ENCODE assay signal across 8 cellular contexts in the genomic region with DNA sequence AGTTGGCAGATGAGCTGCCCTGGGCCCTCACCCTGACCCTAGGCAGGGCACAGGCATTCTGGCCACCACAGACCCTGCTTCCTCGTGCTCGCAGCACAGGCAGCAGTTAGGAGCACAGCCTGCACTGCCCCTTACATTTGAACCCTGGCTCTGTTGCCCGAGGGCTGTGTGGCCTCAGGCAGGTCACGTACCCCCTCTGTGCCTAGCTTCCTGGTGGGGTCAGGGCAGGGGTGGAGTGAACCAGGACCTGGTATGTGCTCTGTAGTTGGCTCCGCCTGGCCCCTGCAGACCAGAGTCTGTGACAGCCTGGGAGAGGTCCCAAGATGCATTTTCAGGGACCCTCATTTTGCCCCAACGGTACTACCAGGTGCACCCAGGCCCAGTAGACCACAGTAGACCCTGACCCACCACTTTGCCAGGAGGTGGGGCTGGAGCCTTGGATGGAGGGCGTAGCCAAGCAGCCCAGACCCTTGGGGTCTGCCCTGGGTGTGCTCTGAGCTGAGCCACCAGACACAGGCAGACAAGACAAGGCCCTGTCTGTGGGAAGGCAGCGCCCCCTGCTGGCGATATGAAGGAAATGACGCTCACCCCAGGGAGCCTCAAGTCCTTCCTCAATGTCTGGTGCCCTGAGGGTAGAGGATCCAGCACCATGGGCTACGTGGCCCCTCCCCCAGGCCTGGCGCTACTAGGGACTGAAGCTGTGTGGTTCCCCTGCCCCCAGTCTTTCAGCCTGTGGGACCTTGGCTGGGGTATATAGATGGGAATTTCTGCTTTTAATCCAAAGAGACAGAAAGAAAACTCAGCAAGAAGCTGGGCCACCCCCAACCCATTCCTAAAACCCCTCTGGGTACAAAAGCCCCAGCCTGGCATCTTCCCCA. TPM values are rescaled to one million over a fixed set of nuclear protein-coding genes. Genes with fewer than 3 reads are reported as not detected.
DNase-seq lines count a peak whose midpoint lies in the region; ATAC-seq and TF ChIP-seq lines count a peak whose summit lies in the region.

No MANE protein-coding gene starts in this region.

- WGBS in right lobe of liver (ENCODE audit: insufficient coverage, low coverage, low lambda C conversion rate, missing lambda C conversion rate): 0% methylated on average over 1 of the region's 12 CpGs

- BruUV-seq in HCT116 (replicated peaks; lab: Mats Ljungman, UMichigan): no TSS peak

- H3K4me2 ChIP-seq in HCT116 (ENCODE audit: low read length): peak overlapping the region; percentile 38

- no peaks in the 10 kb centered on the region for H3K9me3 ChIP-seq in HCT116 (ENCODE audit: control insufficient read depth in 1 of 2, insufficient read depth in 1 of 2, low read depth in 1 of 2, low read length in 2 of 2)
- no peaks in the 10 kb centered on the region for H3K9me3 ChIP-seq in colonic mucosa
- no peaks in the 10 kb centered on the region for H3K9me3 ChIP-seq in right lobe of liver

- H3K27ac ChIP-seq in C4-2B (peak overlapping the region; percentile 10), HCT116 (ENCODE audit: low read depth, low read length) (no peak overlapping the region; the same call in 1 of the 2 replicates), colonic mucosa (no peak overlapping the region), right lobe of liver (no peak overlapping the region)

- no peaks in the 10 kb centered on the region for H3K27me3 ChIP-seq in HCT116 (ENCODE audit: insufficient read depth, low read length)
- H3K27me3 ChIP-seq in colonic mucosa: no peaks in the 10 kb centered on the region
- H3K27me3 ChIP-seq in right lobe of liver: peaks cover 0 to 6% of the 10 kb centered on the region in 2 donors

- no peaks in the 10 kb centered on the region for H3K79me2 ChIP-seq in HCT116 (ENCODE audit: insufficient read depth, low read length)

- CTCF ChIA-PET in HCT116 (lab: Charles Lee): interaction anchor here (0.9 to 6.6 kb wide), 23 partner anchors 10 to 293 kb away, joined by 3 to 94 read pairs (median 4); a partner anchor contains a TSS

- H3K4me3 ChIP-seq in HCT116 (replicated peaks in 1 of 2; ENCODE audit: low read depth in 1 of 2, low read length in 2 of 2): no peak overlapping the region
- H3K4me3 ChIP-seq in colonic mucosa: no peak overlapping the region
- H3K4me3 ChIP-seq in right lobe of liver: no peak overlapping the region

- RAD21 ChIA-PET in HCT116 (lab: Charles Lee; ENCODE audit: low non-redundant PET in 1 of 2, low total read pairs in 2 of 2, uncharacterized antibody in 2 of 2, unreplicated experiment in 2 of 2): interaction anchor here (0.6 to 2.5 kb wide), 15 partner anchors 27 to 128 kb away, joined by 3 to 25 read pairs (median 5); no protein-coding TSS in a partner anchor

- no peak overlapping the region for H2AFZ ChIP-seq in HCT116 (ENCODE audit: low read depth, low read length, poor library complexity, severe bottlenecking)

- TF ChIP-seq CTCF in C4-2B (conservative IDR thresholded peaks at IDR 0.05) (peak; percentile 94), HCT116 (IDR thresholded peaks at IDR 0.05 in 2 of 3, conservative IDR thresholded peaks at IDR 0.05 in 1 of 3; ENCODE audit: borderline replicate concordance in 1 of 3, insufficient read depth in 1 of 3, low read depth in 2 of 3, low read length in 2 of 3) (peak; percentile 84 to 94 (median 92)), colonic mucosa (IDR thresholded peaks at IDR 0.05) (peak; percentile 92), right lobe of liver (IDR thresholded peaks at IDR 0.05) (peak; percentile 94 to 97 (median 95))

- DNase-seq in HCT116 (ENCODE audit: low read depth, low spot score): peak; percentile 70
- peak; percentile 67 for DNase-seq in NCI-H460 (ENCODE audit: extremely low read depth, low read depth)
- DNase-seq in activated CD4-positive, alpha-beta T cell treated with anti-CD3 and anti-CD28 coated beads for 48 hours: peak; percentile 87
- DNase-seq in colonic mucosa: peak; percentile 86
- peak; percentile 77 to 86 (median 79) for DNase-seq in right lobe of liver
- peak; percentile 77 for DNase-seq in stimulated activated CD4-positive, alpha-beta T cell treated with anti-CD3 and anti-CD28 coated beads, Interleukin-4, amount 100 ng/mL, for 1 hour

- POLR2A ChIA-PET in HCT116 (lab: Charles Lee): interaction anchor here (0.6 to 1.8 kb wide), 3 partner anchors 62 to 116 kb away, joined by 3 to 6 read pairs (median 3); no protein-coding TSS in a partner anchor

- ATAC-seq in HCT116: peak; percentile 80
- peak; percentile 69 to 77 (median 72) for ATAC-seq in right lobe of liver
- ATAC-seq in HG03139 (IDR thresholded peaks at IDR 0.05; ENCODE audit: unreplicated experiment): no peak

- H3K9ac ChIP-seq in HCT116 (ENCODE audit: low read length): no peak overlapping the region
- peak overlapping the region in 1 of 2 donors; percentile 14 for H3K9ac ChIP-seq in colonic mucosa (ENCODE audit: low read depth in 2 of 2, low read length in 2 of 2)

- TF ChIP-seq POLR2A in HCT116 (IDR thresholded peaks at IDR 0.05; ENCODE audit: borderline replicate concordance, extremely low read depth, insufficient read depth, insufficient read length) (no peak), right lobe of liver (IDR thresholded peaks at IDR 0.05) (no peak)

- H3K4me1 ChIP-seq in HCT116 (ENCODE audit: control insufficient read depth in 1 of 2, insufficient read depth in 2 of 2, low read length in 2 of 2): peaks cover 6 to 28% of the 10 kb centered on the region in 2 experiments; a peak in 3 of 4 replicates
- peaks cover 10% of the 10 kb centered on the region for H3K4me1 ChIP-seq in colonic mucosa
- H3K4me1 ChIP-seq in right lobe of liver: peaks cover 0 to 26% (median 3%) of the 10 kb centered on the region in 4 donors

- intact Hi-C loops in HCT116 (cut with micrococcal nuclease): loop anchor here (1.0 to 5.0 kb wide), 3 partner anchors 61 to 115 kb away; no protein-coding TSS in a partner anchor
- intact Hi-C loops in colonic mucosa (cut with DNase I): loop anchor here (2.0 to 10.0 kb wide), 2 partner anchors 59 to 115 kb away; no protein-coding TSS in a partner anchor
- intact Hi-C loops in right lobe of liver (cut with DNase I): loop anchor here (2.0 to 10.0 kb wide), 3 partner anchors 59 to 113 kb away; no protein-coding TSS in a partner anchor

- no peaks in the 10 kb centered on the region for H4K20me1 ChIP-seq in HCT116 (ENCODE audit: insufficient read depth)

- TF ChIP-seq RAD21 in HCT116 (IDR thresholded peaks at IDR 0.05; ENCODE audit: low read depth): peak; percentile 99

- H3K9me2 ChIP-seq in HCT116 (ENCODE audit: insufficient read depth): no peaks in the 10 kb centered on the region

- H3K36me3 ChIP-seq in HCT116 (ENCODE audit: control insufficient read depth in 1 of 2, insufficient read depth in 2 of 2, low read length in 2 of 2): no peaks in the 10 kb centered on the region
- no peaks in the 10 kb centered on the region for H3K36me3 ChIP-seq in colonic mucosa
- peaks cover 0 to 3% (median 0%) of the 10 kb centered on the region in 4 donors for H3K36me3 ChIP-seq in right lobe of liver

TF ChIP-seq in HCT116, 20 proteins besides CTCF, POLR2A, EP300 and RAD21:
- no peak for TF ChIP-seq EGR1 (IDR thresholded peaks at IDR 0.05; ENCODE audit: low read depth)
- peak; percentile 52 for TF ChIP-seq YY1 (IDR thresholded peaks at IDR 0.05; ENCODE audit: extremely low read depth, insufficient replicate concordance, low read depth, low read length)

RNA-seq across cellular contexts. Expression of a gene that starts 9.0 kb away (rescaled TPM):
- 2.6 TPM for total RNA-seq in HCT116 (2021; ENCODE audit: unreplicated experiment)
- polyA plus RNA-seq in HCT116 (2012): 1.3 and 1.8 TPM in 2 replicates
- 1.4 and 2.7 TPM in 2 replicates for total RNA-seq in NCI-H460 (2014; rRNA removed; shearing (Covaris generic))
- polyA plus RNA-seq in NCI-H460 (2014; cell fraction: nucleus; rRNA removed): 2.9 and 12.6 TPM in 2 replicates
- 1 to 10 TPM; 3.6 to 4.5 TPM for total RNA-seq in colonic mucosa
- total RNA-seq in right lobe of liver: 1 to 10 TPM; 1.1 to 3.7 (median 2.3) TPM

RNA-seq across cellular contexts. Expression of a gene that starts 22.9 kb away (rescaled TPM):
- 84.4 TPM for total RNA-seq in HCT116 (2021; ENCODE audit: unreplicated experiment)
- polyA plus RNA-seq in HCT116 (2012): 69.3 and 80.8 TPM in 2 replicates
- 36.2 and 42.8 TPM in 2 replicates for total RNA-seq in NCI-H460 (2014; rRNA removed; shearing (Covaris generic))
- polyA plus RNA-seq in NCI-H460 (2014; cell fraction: nucleus; rRNA removed): 254 and 276 TPM in 2 replicates
- 10 to 100 TPM; 17.5 to 40.1 TPM for total RNA-seq in colonic mucosa
- total RNA-seq in right lobe of liver: 10 to 100 TPM; 15.0 to 20.5 (median 17.2) TPM

RNA-seq across cellular contexts. Expression of a gene that starts 24.4 kb away (rescaled TPM):
- total RNA-seq in HCT116 (2021; ENCODE audit: unreplicated experiment) (181 TPM), colonic mucosa (100 to 1,000 TPM in 1 of 2 donors, 10 to 100 TPM in 1; 56.7 to 119 TPM), right lobe of liver (10 to 100 TPM; 19.2 to 30.3 (median 26.4) TPM)
- polyA plus RNA-seq in HCT116 (2012): 101 and 119 TPM in 2 replicates
- total RNA-seq in NCI-H460 (2014; rRNA removed; shearing (Covaris generic)): 32.0 and 35.3 TPM in 2 replicates
- 24.8 and 58.7 TPM in 2 replicates for polyA plus RNA-seq in NCI-H460 (2014; cell fraction: nucleus; rRNA removed)

RNA-seq across cellular contexts. Expression of a gene that starts 56.5 kb away (rescaled TPM):
- total RNA-seq in HCT116 (2021; ENCODE audit: unreplicated experiment): 149 TPM
- 202 and 225 TPM in 2 replicates for polyA plus RNA-seq in HCT116 (2012)
- 49.9 and 58.8 TPM in 2 replicates for total RNA-seq in NCI-H460 (2014; rRNA removed; shearing (Covaris generic))
- polyA plus RNA-seq in NCI-H460 (2014; cell fraction: nucleus; rRNA removed): 177 and 192 TPM in 2 replicates
- 10 to 100 TPM; 51.0 to 78.2 TPM for total RNA-seq in colonic mucosa
- 10 to 100 TPM; 18.2 to 41.5 (median 23.4) TPM for total RNA-seq in right lobe of liver

RNA-seq across cellular contexts. Expression of a gene that starts 56.6 kb away (rescaled TPM):
- total RNA-seq in HCT116 (2021; ENCODE audit: unreplicated experiment) (247 TPM), colonic mucosa (100 to 1,000 TPM in 1 of 2 donors, 10 to 100 TPM in 1; 83.4 to 116 TPM), right lobe of liver (10 to 100 TPM; 19.1 to 86.6 (median 23.8) TPM)
- 284 and 315 TPM in 2 replicates for polyA plus RNA-seq in HCT116 (2012)
- total RNA-seq in NCI-H460 (2014; rRNA removed; shearing (Covaris generic)): 35.3 and 43.7 TPM in 2 replicates
- 69.8 and 77.7 TPM in 2 replicates for polyA plus RNA-seq in NCI-H460 (2014; cell fraction: nucleus; rRNA removed)
